ENCODE assay signal across 1 cellular context in the genomic region with DNA sequence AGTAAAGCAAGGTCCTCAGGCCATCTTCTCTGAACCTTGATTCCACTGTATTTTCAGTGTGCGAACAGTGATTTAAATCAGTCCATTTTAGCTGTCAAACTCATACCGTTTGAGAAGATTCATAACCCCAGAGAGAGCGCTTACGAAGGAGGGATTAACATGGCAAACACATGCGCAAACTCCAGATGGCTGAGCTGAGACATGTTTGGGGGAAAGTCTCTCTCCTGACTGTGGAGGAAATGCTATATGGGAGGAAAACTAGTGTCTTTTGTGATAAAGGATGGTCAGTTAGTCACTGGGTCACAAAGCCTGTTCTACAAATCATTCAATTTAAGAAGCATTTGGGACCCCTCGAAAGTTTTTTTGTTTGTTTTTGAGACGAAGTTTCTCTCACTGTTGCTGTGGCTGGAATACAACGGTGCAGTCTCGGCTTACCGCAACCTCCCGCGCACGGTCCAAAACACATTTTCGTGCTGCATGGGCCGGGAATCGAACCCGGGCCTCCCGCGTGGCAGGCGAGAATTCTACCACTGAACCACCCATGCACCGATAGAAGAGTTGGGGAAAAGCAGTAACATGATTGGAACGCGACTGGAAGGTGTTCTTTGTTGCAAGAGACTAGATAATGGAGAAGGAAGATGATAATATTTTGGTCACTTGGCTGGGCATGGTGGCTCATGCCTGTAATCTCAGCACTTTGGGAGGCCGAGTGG.
TF ChIP-seq lines count a peak whose summit lies in the region.

No MANE protein-coding gene starts in this region.

TF ChIP-seq in K562, 482 proteins besides CTCF, POLR2A, EP300 and RAD21 (continued from another document and continues in another):
- TF ChIP-seq, protein P1, sequence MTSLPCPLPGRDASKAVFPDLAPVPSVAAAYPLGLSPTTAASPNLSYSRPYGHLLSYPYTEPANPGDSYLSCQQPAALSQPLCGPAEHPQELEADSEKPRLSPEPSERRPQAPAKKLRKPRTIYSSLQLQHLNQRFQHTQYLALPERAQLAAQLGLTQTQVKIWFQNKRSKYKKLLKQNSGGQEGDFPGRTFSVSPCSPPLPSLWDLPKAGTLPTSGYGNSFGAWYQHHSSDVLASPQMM (CRISPR knock-in tag; IDR thresholded peaks at IDR 0.05), result no peak
- TF ChIP-seq, protein P2, sequence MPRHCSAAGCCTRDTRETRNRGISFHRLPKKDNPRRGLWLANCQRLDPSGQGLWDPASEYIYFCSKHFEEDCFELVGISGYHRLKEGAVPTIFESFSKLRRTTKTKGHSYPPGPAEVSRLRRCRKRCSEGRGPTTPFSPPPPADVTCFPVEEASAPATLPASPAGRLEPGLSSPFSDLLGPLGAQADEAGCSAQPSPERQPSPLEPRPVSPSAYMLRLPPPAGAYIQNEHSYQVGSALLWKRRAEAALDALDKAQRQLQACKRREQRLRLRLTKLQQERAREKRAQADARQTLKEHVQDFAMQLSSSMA (CRISPR knock-in tag; IDR thresholded peaks at IDR 0.05), result no peak
- TF ChIP-seq EWSR1 (IDR thresholded peaks at IDR 0.05; ENCODE audit: borderline replicate concordance, low read depth, partially characterized antibody) (no peak), KDM1A (IDR thresholded peaks at IDR 0.05) (peak; percentile 97), KAT2B (IDR thresholded peaks at IDR 0.05; ENCODE audit: low read depth, low read length) (no peak), GABPB1 (CRISPR knock-in tag; IDR thresholded peaks at IDR 0.05) (no peak), ZNF124 (CRISPR knock-in tag; IDR thresholded peaks at IDR 0.05) (no peak), FOXA3 (CRISPR knock-in tag; conservative IDR thresholded peaks at IDR 0.05 in 1 of 2, IDR thresholded peaks at IDR 0.05 in 1 of 2) (no peak), NR3C1 (CRISPR knock-in tag; IDR thresholded peaks at IDR 0.05) (no peak), ATF1 (CRISPR knock-in tag; IDR thresholded peaks at IDR 0.05) (no peak), ATF1 (tag; IDR thresholded peaks at IDR 0.05) (peak; percentile 44), KDM2B (CRISPR knock-in tag; IDR thresholded peaks at IDR 0.05) (no peak), LCOR (CRISPR knock-in tag; IDR thresholded peaks at IDR 0.05) (peak; percentile 70; the same call in 1 of the 2 replicates), PRMT5 (CRISPR knock-in tag; IDR thresholded peaks at IDR 0.05) (no peak), TAF7 (tag; IDR thresholded peaks at IDR 0.05) (no peak), SAP30 (IDR thresholded peaks at IDR 0.05; ENCODE audit: borderline replicate concordance, insufficient read depth, low read depth, low read length, poor library complexity, severe bottlenecking) (no peak), ZNF586 (CRISPR knock-in tag; conservative IDR thresholded peaks at IDR 0.05) (no peak), POLR2AphosphoS5 (IDR thresholded peaks at IDR 0.05; ENCODE audit: control insufficient read depth, insufficient read depth, low read depth, low read length) (no peak), SUPT5H (IDR thresholded peaks at IDR 0.05) (no peak), FOXJ3 (CRISPR knock-in tag; IDR thresholded peaks at IDR 0.05) (no peak), CBX3 (IDR thresholded peaks at IDR 0.05; ENCODE audit: borderline replicate concordance in 1 of 2, low read length in 2 of 2) (no peak), ZNF75A (CRISPR knock-in tag; IDR thresholded peaks at IDR 0.05) (no peak), KDM4B (IDR thresholded peaks at IDR 0.05; ENCODE audit: borderline replicate concordance in 2 of 2, low read depth in 1 of 2) (no peak), BDP1 (IDR thresholded peaks at IDR 0.05; ENCODE audit: insufficient read depth, insufficient read length) (peak; percentile 54), ZFP30 (CRISPR knock-in tag; IDR thresholded peaks at IDR 0.05; ENCODE audit: borderline replicate concordance) (no peak), BRD9 (IDR thresholded peaks at IDR 0.05; ENCODE audit: low read depth, partially characterized antibody) (no peak), NFIC (IDR thresholded peaks at IDR 0.05) (peak; percentile 62), ZNF76 (CRISPR knock-in tag; IDR thresholded peaks at IDR 0.05; ENCODE audit: borderline replicate concordance) (no peak), SRF (CRISPR knock-in tag; IDR thresholded peaks at IDR 0.05) (no peak), CBX2 (IDR thresholded peaks at IDR 0.05; ENCODE audit: insufficient read depth, low read length, poor library complexity, severe bottlenecking) (no peak), MCM5 (IDR thresholded peaks at IDR 0.05; ENCODE audit: low read depth) (no peak), TCF7L2 (IDR thresholded peaks at IDR 0.05; ENCODE audit: low read depth, low read length) (no peak), TFAM (CRISPR knock-in tag; conservative IDR thresholded peaks at IDR 0.05) (no peak), BACH1 (tag; IDR thresholded peaks at IDR 0.05) (no peak; the same call in 1 of the 2 replicates), TAF15 (IDR thresholded peaks at IDR 0.05; ENCODE audit: low read depth, low read length) (no peak), PYGO2 (tag; IDR thresholded peaks at IDR 0.05) (no peak), FUS (optimal IDR thresholded peaks at IDR 0.05; ENCODE audit: low read depth, low read length) (no peak), CTBP1 (IDR thresholded peaks at IDR 0.05; ENCODE audit: borderline replicate concordance) (peak; percentile 75; the same call in 1 of the 2 replicates), POLR2AphosphoS2 (IDR thresholded peaks at IDR 0.05; ENCODE audit: low read length) (no peak), ARID1B (IDR thresholded peaks at IDR 0.05) (no peak), ZNF121 (CRISPR knock-in tag; conservative IDR thresholded peaks at IDR 0.05) (no peak)
- TF ChIP-seq, protein P3, sequence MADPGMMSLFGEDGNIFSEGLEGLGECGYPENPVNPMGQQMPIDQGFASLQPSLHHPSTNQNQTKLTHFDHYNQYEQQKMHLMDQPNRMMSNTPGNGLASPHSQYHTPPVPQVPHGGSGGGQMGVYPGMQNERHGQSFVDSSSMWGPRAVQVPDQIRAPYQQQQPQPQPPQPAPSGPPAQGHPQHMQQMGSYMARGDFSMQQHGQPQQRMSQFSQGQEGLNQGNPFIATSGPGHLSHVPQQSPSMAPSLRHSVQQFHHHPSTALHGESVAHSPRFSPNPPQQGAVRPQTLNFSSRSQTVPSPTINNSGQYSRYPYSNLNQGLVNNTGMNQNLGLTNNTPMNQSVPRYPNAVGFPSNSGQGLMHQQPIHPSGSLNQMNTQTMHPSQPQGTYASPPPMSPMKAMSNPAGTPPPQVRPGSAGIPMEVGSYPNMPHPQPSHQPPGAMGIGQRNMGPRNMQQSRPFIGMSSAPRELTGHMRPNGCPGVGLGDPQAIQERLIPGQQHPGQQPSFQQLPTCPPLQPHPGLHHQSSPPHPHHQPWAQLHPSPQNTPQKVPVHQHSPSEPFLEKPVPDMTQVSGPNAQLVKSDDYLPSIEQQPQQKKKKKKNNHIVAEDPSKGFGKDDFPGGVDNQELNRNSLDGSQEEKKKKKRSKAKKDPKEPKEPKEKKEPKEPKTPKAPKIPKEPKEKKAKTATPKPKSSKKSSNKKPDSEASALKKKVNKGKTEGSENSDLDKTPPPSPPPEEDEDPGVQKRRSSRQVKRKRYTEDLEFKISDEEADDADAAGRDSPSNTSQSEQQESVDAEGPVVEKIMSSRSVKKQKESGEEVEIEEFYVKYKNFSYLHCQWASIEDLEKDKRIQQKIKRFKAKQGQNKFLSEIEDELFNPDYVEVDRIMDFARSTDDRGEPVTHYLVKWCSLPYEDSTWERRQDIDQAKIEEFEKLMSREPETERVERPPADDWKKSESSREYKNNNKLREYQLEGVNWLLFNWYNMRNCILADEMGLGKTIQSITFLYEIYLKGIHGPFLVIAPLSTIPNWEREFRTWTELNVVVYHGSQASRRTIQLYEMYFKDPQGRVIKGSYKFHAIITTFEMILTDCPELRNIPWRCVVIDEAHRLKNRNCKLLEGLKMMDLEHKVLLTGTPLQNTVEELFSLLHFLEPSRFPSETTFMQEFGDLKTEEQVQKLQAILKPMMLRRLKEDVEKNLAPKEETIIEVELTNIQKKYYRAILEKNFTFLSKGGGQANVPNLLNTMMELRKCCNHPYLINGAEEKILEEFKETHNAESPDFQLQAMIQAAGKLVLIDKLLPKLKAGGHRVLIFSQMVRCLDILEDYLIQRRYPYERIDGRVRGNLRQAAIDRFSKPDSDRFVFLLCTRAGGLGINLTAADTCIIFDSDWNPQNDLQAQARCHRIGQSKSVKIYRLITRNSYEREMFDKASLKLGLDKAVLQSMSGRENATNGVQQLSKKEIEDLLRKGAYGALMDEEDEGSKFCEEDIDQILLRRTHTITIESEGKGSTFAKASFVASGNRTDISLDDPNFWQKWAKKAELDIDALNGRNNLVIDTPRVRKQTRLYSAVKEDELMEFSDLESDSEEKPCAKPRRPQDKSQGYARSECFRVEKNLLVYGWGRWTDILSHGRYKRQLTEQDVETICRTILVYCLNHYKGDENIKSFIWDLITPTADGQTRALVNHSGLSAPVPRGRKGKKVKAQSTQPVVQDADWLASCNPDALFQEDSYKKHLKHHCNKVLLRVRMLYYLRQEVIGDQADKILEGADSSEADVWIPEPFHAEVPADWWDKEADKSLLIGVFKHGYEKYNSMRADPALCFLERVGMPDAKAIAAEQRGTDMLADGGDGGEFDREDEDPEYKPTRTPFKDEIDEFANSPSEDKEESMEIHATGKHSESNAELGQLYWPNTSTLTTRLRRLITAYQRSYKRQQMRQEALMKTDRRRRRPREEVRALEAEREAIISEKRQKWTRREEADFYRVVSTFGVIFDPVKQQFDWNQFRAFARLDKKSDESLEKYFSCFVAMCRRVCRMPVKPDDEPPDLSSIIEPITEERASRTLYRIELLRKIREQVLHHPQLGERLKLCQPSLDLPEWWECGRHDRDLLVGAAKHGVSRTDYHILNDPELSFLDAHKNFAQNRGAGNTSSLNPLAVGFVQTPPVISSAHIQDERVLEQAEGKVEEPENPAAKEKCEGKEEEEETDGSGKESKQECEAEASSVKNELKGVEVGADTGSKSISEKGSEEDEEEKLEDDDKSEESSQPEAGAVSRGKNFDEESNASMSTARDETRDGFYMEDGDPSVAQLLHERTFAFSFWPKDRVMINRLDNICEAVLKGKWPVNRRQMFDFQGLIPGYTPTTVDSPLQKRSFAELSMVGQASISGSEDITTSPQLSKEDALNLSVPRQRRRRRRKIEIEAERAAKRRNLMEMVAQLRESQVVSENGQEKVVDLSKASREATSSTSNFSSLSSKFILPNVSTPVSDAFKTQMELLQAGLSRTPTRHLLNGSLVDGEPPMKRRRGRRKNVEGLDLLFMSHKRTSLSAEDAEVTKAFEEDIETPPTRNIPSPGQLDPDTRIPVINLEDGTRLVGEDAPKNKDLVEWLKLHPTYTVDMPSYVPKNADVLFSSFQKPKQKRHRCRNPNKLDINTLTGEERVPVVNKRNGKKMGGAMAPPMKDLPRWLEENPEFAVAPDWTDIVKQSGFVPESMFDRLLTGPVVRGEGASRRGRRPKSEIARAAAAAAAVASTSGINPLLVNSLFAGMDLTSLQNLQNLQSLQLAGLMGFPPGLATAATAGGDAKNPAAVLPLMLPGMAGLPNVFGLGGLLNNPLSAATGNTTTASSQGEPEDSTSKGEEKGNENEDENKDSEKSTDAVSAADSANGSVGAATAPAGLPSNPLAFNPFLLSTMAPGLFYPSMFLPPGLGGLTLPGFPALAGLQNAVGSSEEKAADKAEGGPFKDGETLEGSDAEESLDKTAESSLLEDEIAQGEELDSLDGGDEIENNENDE (IDR thresholded peaks at IDR 0.05; ENCODE audit: low read depth, low read length), result no peak
- TF ChIP-seq, protein P4, sequence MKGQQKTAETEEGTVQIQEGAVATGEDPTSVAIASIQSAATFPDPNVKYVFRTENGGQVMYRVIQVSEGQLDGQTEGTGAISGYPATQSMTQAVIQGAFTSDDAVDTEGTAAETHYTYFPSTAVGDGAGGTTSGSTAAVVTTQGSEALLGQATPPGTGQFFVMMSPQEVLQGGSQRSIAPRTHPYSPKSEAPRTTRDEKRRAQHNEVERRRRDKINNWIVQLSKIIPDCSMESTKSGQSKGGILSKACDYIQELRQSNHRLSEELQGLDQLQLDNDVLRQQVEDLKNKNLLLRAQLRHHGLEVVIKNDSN (CRISPR knock-in tag; IDR thresholded peaks at IDR 0.05), result no peak
- TF ChIP-seq, protein P5, sequence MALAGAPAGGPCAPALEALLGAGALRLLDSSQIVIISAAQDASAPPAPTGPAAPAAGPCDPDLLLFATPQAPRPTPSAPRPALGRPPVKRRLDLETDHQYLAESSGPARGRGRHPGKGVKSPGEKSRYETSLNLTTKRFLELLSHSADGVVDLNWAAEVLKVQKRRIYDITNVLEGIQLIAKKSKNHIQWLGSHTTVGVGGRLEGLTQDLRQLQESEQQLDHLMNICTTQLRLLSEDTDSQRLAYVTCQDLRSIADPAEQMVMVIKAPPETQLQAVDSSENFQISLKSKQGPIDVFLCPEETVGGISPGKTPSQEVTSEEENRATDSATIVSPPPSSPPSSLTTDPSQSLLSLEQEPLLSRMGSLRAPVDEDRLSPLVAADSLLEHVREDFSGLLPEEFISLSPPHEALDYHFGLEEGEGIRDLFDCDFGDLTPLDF (CRISPR knock-in tag; IDR thresholded peaks at IDR 0.05), result no peak
- TF ChIP-seq, protein P6, sequence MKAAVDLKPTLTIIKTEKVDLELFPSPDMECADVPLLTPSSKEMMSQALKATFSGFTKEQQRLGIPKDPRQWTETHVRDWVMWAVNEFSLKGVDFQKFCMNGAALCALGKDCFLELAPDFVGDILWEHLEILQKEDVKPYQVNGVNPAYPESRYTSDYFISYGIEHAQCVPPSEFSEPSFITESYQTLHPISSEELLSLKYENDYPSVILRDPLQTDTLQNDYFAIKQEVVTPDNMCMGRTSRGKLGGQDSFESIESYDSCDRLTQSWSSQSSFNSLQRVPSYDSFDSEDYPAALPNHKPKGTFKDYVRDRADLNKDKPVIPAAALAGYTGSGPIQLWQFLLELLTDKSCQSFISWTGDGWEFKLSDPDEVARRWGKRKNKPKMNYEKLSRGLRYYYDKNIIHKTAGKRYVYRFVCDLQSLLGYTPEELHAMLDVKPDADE (conservative IDR thresholded peaks at IDR 0.05; ENCODE audit: control insufficient read depth, low read depth, low read length), result peak; percentile 35; the same call in 1 of the 2 replicates
- TF ChIP-seq, protein P7, sequence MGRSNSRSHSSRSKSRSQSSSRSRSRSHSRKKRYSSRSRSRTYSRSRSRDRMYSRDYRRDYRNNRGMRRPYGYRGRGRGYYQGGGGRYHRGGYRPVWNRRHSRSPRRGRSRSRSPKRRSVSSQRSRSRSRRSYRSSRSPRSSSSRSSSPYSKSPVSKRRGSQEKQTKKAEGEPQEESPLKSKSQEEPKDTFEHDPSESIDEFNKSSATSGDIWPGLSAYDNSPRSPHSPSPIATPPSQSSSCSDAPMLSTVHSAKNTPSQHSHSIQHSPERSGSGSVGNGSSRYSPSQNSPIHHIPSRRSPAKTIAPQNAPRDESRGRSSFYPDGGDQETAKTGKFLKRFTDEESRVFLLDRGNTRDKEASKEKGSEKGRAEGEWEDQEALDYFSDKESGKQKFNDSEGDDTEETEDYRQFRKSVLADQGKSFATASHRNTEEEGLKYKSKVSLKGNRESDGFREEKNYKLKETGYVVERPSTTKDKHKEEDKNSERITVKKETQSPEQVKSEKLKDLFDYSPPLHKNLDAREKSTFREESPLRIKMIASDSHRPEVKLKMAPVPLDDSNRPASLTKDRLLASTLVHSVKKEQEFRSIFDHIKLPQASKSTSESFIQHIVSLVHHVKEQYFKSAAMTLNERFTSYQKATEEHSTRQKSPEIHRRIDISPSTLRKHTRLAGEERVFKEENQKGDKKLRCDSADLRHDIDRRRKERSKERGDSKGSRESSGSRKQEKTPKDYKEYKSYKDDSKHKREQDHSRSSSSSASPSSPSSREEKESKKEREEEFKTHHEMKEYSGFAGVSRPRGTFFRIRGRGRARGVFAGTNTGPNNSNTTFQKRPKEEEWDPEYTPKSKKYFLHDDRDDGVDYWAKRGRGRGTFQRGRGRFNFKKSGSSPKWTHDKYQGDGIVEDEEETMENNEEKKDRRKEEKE (IDR thresholded peaks at IDR 0.05; ENCODE audit: borderline replicate concordance in 1 of 2, control insufficient read depth in 1 of 2, low read depth in 2 of 2, low read length in 1 of 2), result no peak
